Comparison of ENCODE assay signal across 14 cellular contexts in the genomic region with DNA sequence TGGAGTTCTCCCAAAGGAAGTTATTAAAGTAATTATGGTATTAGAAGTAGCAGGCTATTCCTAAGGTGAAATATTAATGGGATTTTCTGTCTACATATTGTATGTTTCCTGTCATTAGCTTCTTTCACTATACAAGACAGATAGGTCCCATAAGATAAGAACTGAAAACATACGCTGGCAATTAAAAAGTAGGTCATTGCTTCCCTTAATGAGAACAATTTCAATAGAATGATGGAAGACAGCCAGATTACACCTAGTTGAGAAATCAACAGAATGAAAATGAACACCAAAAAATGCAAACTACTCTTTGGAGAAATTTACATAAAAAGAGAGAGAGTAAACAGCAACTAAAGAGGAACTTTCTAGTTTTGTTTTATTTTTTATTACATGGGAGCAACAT.
DNase-seq lines count a peak whose midpoint lies in the region; ATAC-seq, FAIRE-seq and TF ChIP-seq lines count a peak whose summit lies in the region.
"Had no signal": no experiment of that assay in that cellular context is flagged by ENCODE, and none has a peak within 500 bp of the region (broad histone marks: within the 10 kb centered on the region; RNA-seq: fewer than 3 reads in every experiment).

No MANE protein-coding gene starts in this region.

- CTCF ChIA-PET in Calu3 (lab: Charles Lee) = no interaction called here

- H3K9me3 ChIP-seq in thyroid gland = no peaks in the 10 kb centered on the region
- H3K9me3 ChIP-seq: HAP-1 had no signal

- H3K36me3 Mint-ChIP-seq in activated T-helper 17 cell treated with anti-CD3 and anti-CD28 coated beads, Interleukin-2, amount 50 U/mL, for 72 hours (ENCODE audit: low read depth) = peaks cover 38% of the 10 kb centered on the region
- H3K36me3 Mint-ChIP-seq in Calu3 (ENCODE audit: insufficient read depth, unreplicated experiment) = no peaks in the 10 kb centered on the region

- H3K27me3 Mint-ChIP-seq in activated T-helper 17 cell treated with anti-CD3 and anti-CD28 coated beads, Interleukin-2, amount 50 U/mL, for 72 hours = no peaks in the 10 kb centered on the region
- H3K27me3 Mint-ChIP-seq in Calu3 (ENCODE audit: unreplicated experiment) = no peaks in the 10 kb centered on the region
- H3K27me3 Mint-ChIP-seq: B cell; CD4-positive, alpha-beta T cell had no signal

- H3K27ac ChIP-seq in thyroid gland = no peak overlapping the region
- H3K27ac ChIP-seq: HL-60 had no signal

- H3K4me1 Mint-ChIP-seq in activated T-helper 17 cell treated with anti-CD3 and anti-CD28 coated beads, Interleukin-2, amount 50 U/mL, for 72 hours = peaks cover 12% of the 10 kb centered on the region
- no peaks in the 10 kb centered on the region for H3K4me1 Mint-ChIP-seq in Calu3 (ENCODE audit: low read depth, unreplicated experiment)

- H3K4me1 ChIP-seq in thyroid gland = no peaks in the 10 kb centered on the region
- H3K4me1 ChIP-seq: HAP-1 had no signal

- H3K27ac Mint-ChIP-seq in activated T-helper 17 cell treated with anti-CD3 and anti-CD28 coated beads, Interleukin-2, amount 50 U/mL, for 72 hours = peak overlapping the region; percentile 18
- H3K27ac Mint-ChIP-seq in Calu3 (ENCODE audit: unreplicated experiment) = no peak overlapping the region
- H3K27ac Mint-ChIP-seq: B cell; CD4-positive, alpha-beta T cell had no signal

- no peaks in the 10 kb centered on the region for H3K9me3 Mint-ChIP-seq in activated T-helper 17 cell treated with anti-CD3 and anti-CD28 coated beads, Interleukin-2, amount 50 U/mL, for 72 hours
- no peaks in the 10 kb centered on the region for H3K9me3 Mint-ChIP-seq in Calu3 (ENCODE audit: low read depth, unreplicated experiment)
- H3K9me3 Mint-ChIP-seq: CD4-positive, alpha-beta T cell had no signal

- 85 to 92% methylated on average over 1 of the region's 1 CpG for WGBS in thyroid gland, 2 donors

- no TSS peak for BruUV-seq in Calu3 (replicated peaks; lab: Mats Ljungman, UMichigan)

- intact Hi-C loops in thyroid gland (cut with DNase I) (no loop called here), Calu3 (cut with micrococcal nuclease; ENCODE audit: unreplicated experiment) (no loop called here)

- no peak for ATAC-seq in activated T-helper 17 cell treated with anti-CD3 and anti-CD28 coated beads, Interleukin-2, amount 50 U/mL, for 72 hours (replicated peaks)

- peak; percentile 88 for FAIRE-seq in endometrium (lab: Jason Lieb, UNC)

- DNase-seq in NCI-H524 treated with DMSO at 0.1 percent for 48 hours (lab: John Stamatoyannopoulos, UW) (peak; percentile 71), NCI-H524 (lab: John Stamatoyannopoulos, UW) (no peak), DMS 273 treated with DMSO at 0.1 percent for 48 hours (lab: John Stamatoyannopoulos, UW) (peak; percentile 25), thyroid gland (no peak), iPS-NIHi11 (ENCODE audit: low spot score) (no peak), Calu3 (no peak)
- DNase-seq: 8988T; CD4-positive, alpha-beta T cell; DMS53 had no signal

- no peak overlapping the region for H3K4me3 ChIP-seq in thyroid gland (replicated peaks in 1 of 3)
- H3K4me3 ChIP-seq: HAP-1 had no signal

- no peak overlapping the region for H3K4me3 Mint-ChIP-seq in activated T-helper 17 cell treated with anti-CD3 and anti-CD28 coated beads, Interleukin-2, amount 50 U/mL, for 72 hours
- H3K4me3 Mint-ChIP-seq in Calu3 (ENCODE audit: low read depth, unreplicated experiment) = no peak overlapping the region
- H3K4me3 Mint-ChIP-seq: B cell; CD4-positive, alpha-beta T cell had no signal

- no peaks in the 10 kb centered on the region for H3K27me3 ChIP-seq in thyroid gland

- H3K36me3 ChIP-seq in thyroid gland = no peaks in the 10 kb centered on the region
- H3K36me3 ChIP-seq: HAP-1 had no signal

- TF ChIP-seq POLR2A in thyroid gland (IDR thresholded peaks at IDR 0.05) = no peak

- TF ChIP-seq CTCF in thyroid gland (IDR thresholded peaks at IDR 0.05) (no peak), Calu3 (IDR thresholded peaks at IDR 0.05; ENCODE audit: unreplicated experiment) (no peak)

Comparison
In these comparisons a context has a peak if more than half of its experiments do, and no peak if none do; other contexts are left out.
1. DNase-seq: peak in NCI-H524 treated with DMSO at 0.1 percent for 48 hours (single experiment) and DMS 273 treated with DMSO at 0.1 percent for 48 hours (single experiment); none in NCI-H524 (0 of 2), thyroid gland (0 of 2), iPS-NIHi11 (single experiment) and Calu3 (single experiment).